Comparison of ENCODE assay signal across 2 cellular contexts in genomic region chr2:161977926-161978325, GRCh38.
TF ChIP-seq lines count a peak whose summit lies in the region.

No MANE protein-coding gene starts in this region.

TF ChIP-seq in HCT116, 20 proteins besides CTCF, POLR2A, EP300 and RAD21:
- TF ChIP-seq FOSL1 (IDR thresholded peaks at IDR 0.05; ENCODE audit: low read depth) (peak; percentile 32), JUND (IDR thresholded peaks at IDR 0.05) (0 out of 2 replicates have a peak, but pooled peaks have one; percentile 30)
TF ChIP-seq in HCT116: peak in this region for 2; not testable (repeated sequence) for 18.

TF ChIP-seq in SK-N-SH, 30 proteins besides CTCF, POLR2A, EP300 and RAD21:
- TF ChIP-seq FOSL2 (IDR thresholded peaks at IDR 0.05; ENCODE audit: borderline replicate concordance, low read depth): peak; percentile 12; the same call in 1 of the 2 replicates
